In genomic region chr21:35475768-35476167, GRCh38 we compare ENCODE assay signal across 9 cellular contexts.
DNase-seq lines count a peak whose midpoint lies in the region; ATAC-seq and TF ChIP-seq lines count a peak whose summit lies in the region.
"Had no signal": no experiment of that assay in that cellular context is flagged by ENCODE, and none has a peak within 500 bp of the region (broad histone marks: within the 10 kb centered on the region; RNA-seq: fewer than 3 reads in every experiment).

No MANE protein-coding gene starts in this region.

- no peak overlapping the region for H3K4me3 ChIP-seq in fibroblast of villous mesenchyme (ENCODE audit: low read depth, low read length)
- H3K4me3 ChIP-seq in subcutaneous abdominal adipose tissue (ENCODE audit: low read depth in 1 of 5, low read length in 5 of 5) = no peak overlapping the region

- DNase-seq in activated T-cell treated with anti-CD3 and anti-CD28 coated beads, Interleukin-2, amount 50 U/mL, for 72 hours = no peak
- DNase-seq in activated T-cell treated with anti-CD3 and anti-CD28 coated beads for 4 hours (no peak), SKM-1 (lab: John Stamatoyannopoulos, UW; ENCODE audit: unreplicated experiment) (peak; percentile 84), fibroblast of villous mesenchyme (ENCODE audit: low read depth) (peak; percentile 93), NCI-H2227 (lab: John Stamatoyannopoulos, UW; ENCODE audit: unreplicated experiment) (no peak), 8988T (no peak)
- DNase-seq: glutamatergic neuron had no signal

- H3K4me1 ChIP-seq in subcutaneous abdominal adipose tissue (ENCODE audit: control insufficient read depth in 5 of 5, insufficient read depth in 5 of 5, low read length in 5 of 5) = peaks cover 0 to 12% (median 3%) of the 10 kb centered on the region in 5 donors

- H3K27me3 ChIP-seq in subcutaneous abdominal adipose tissue (ENCODE audit: control insufficient read depth in 5 of 5, insufficient read depth in 4 of 5, low read length in 5 of 5) = no peaks in the 10 kb centered on the region

- H3K9me3 ChIP-seq in subcutaneous abdominal adipose tissue (ENCODE audit: control insufficient read depth in 5 of 5, low read length in 5 of 5) = peaks cover 0 to 2% (median 0%) of the 10 kb centered on the region in 5 donors

- H3K4me3 Mint-ChIP-seq in activated T-cell treated with anti-CD3 and anti-CD28 coated beads, Interleukin-2, amount 50 U/mL, for 72 hours = peak overlapping the region; percentile 7 to 53

- peaks cover 4 to 5% of the 10 kb centered on the region in 2 donors for H3K9me3 Mint-ChIP-seq in activated T-cell treated with anti-CD3 and anti-CD28 coated beads, Interleukin-2, amount 50 U/mL, for 72 hours

- ATAC-seq in activated T-cell treated with anti-CD3 and anti-CD28 coated beads, Interleukin-2, amount 50 U/mL, for 72 hours (replicated peaks in 1 of 2) = peak; percentile 62
- no peak for ATAC-seq in HG03571 (IDR thresholded peaks at IDR 0.05; ENCODE audit: unreplicated experiment)

- peaks cover 2 to 5% of the 10 kb centered on the region in 2 donors for H3K36me3 Mint-ChIP-seq in activated T-cell treated with anti-CD3 and anti-CD28 coated beads, Interleukin-2, amount 50 U/mL, for 72 hours (ENCODE audit: insufficient read depth in 2 of 2)

- H3K27ac ChIP-seq in subcutaneous abdominal adipose tissue (ENCODE audit: low read depth, low read length) = peak overlapping the region; percentile 51

- no peaks in the 10 kb centered on the region for H3K36me3 ChIP-seq in subcutaneous abdominal adipose tissue (ENCODE audit: control insufficient read depth in 5 of 5, insufficient read depth in 5 of 5, low read length in 5 of 5)

- H3K27me3 Mint-ChIP-seq in activated T-cell treated with anti-CD3 and anti-CD28 coated beads, Interleukin-2, amount 50 U/mL, for 72 hours (ENCODE audit: low read depth) = no peaks in the 10 kb centered on the region

- H3K9ac ChIP-seq in subcutaneous abdominal adipose tissue (ENCODE audit: low read length in 5 of 5) = no peak overlapping the region

- no peak for TF ChIP-seq CTCF in fibroblast of villous mesenchyme (IDR thresholded peaks at IDR 0.05; ENCODE audit: insufficient read depth, low read depth, low read length)

- peaks cover 19% of the 10 kb centered on the region for H3K4me1 Mint-ChIP-seq in activated T-cell treated with anti-CD3 and anti-CD28 coated beads, Interleukin-2, amount 50 U/mL, for 72 hours (ENCODE audit: low read depth)

- peak overlapping the region; percentile 56 for H3K27ac Mint-ChIP-seq in activated T-cell treated with anti-CD3 and anti-CD28 coated beads, Interleukin-2, amount 50 U/mL, for 72 hours

Comparison
In these comparisons a context has a peak if more than half of its experiments do, and no peak if none do; other contexts are left out.
1. DNase-seq: peak in SKM-1 (single experiment) and fibroblast of villous mesenchyme (single experiment); none in activated T-cell treated with anti-CD3 and anti-CD28 coated beads, Interleukin-2, amount 50 U/mL, for 72 hours (0 of 2), activated T-cell treated with anti-CD3 and anti-CD28 coated beads for 4 hours (single experiment), NCI-H2227 (single experiment) and 8988T (single experiment).